Comparison of ENCODE assay signal across 20 cellular contexts in genomic region chr13:105471683-105472082, GRCh38. TPM values are rescaled to one million over a fixed set of nuclear protein-coding genes. Genes with fewer than 3 reads are reported as not detected.
"Had no signal": no experiment of that assay in that cellular context is flagged by ENCODE, and none has a peak within 500 bp of the region (broad histone marks: within the 10 kb centered on the region; RNA-seq: fewer than 3 reads in every experiment).

No MANE protein-coding gene starts in this region.

- H3K9me3 ChIP-seq: gastrocnemius medialis, heart right ventricle, suprapubic skin, upper lobe of left lung had no signal

- H3K4me3 Mint-ChIP-seq: activated CD8-positive, alpha-beta T cell treated with anti-CD3 and anti-CD28 coated beads, Interleukin-2, amount 10 ng/mL, durations not matched to agents 7 days and 5 days; activated naive CD8-positive, alpha-beta T cell; activated T-cell treated with anti-CD3 and anti-CD28 coated beads, Interleukin-2, amount 50 U/mL, for 72 hours; WTC11 had no signal

- H3K9ac ChIP-seq: parathyroid adenoma had no signal

- H3K27me3 ChIP-seq: dorsolateral prefrontal cortex, gastrocnemius medialis, heart right ventricle, suprapubic skin, upper lobe of left lung had no signal

- H3K4me3 ChIP-seq: dorsolateral prefrontal cortex, gastrocnemius medialis, heart right ventricle, lung, skin epidermis, suprapubic skin, upper lobe of left lung had no signal

- H3K36me3 ChIP-seq: gastrocnemius medialis, heart right ventricle, suprapubic skin, upper lobe of left lung had no signal

- H3K27ac Mint-ChIP-seq: activated CD8-positive, alpha-beta T cell treated with anti-CD3 and anti-CD28 coated beads, Interleukin-2, amount 10 ng/mL, durations not matched to agents 7 days and 5 days; activated naive CD8-positive, alpha-beta T cell; activated T-cell treated with anti-CD3 and anti-CD28 coated beads, Interleukin-2, amount 50 U/mL, for 72 hours; WTC11 had no signal

- H2AFZ ChIP-seq: parathyroid adenoma had no signal

- DNase-seq: activated CD4-positive, alpha-beta T cell treated with anti-CD3 and anti-CD28 coated beads for 4 hours; activated CD8-positive, alpha-beta memory T cell treated with anti-CD3 and anti-CD28 coated beads, Interleukin-2, amount 50 U/mL, for 48 hours; activated CD8-positive, alpha-beta T cell treated with anti-CD3 and anti-CD28 coated beads, Interleukin-2, amount 10 ng/mL, durations not matched to agents 7 days and 5 days; activated gamma-delta T cell treated with Interleukin-2 at 50 U/mL for 16 hours; activated T-cell treated with anti-CD3 and anti-CD28 coated beads, Interleukin-2, amount 50 U/mL, for 72 hours; anterior cingulate cortex; cerebellar nuclear complex; dorsolateral prefrontal cortex; gastrocnemius medialis; heart right ventricle; islet precursor cell; stimulated activated naive CD8-positive, alpha-beta T cell treated with anti-CD3 and anti-CD28 coated beads, Interleukin-15, Interleukin-2, amounts not matched to agents 100 U/mL and 50 U/mL, for 24 hours; T-helper 2 cell; upper lobe of left lung had no signal

- H3K36me3 Mint-ChIP-seq: activated naive CD8-positive, alpha-beta T cell had no signal

- H3K9me3 Mint-ChIP-seq: activated T-cell treated with anti-CD3 and anti-CD28 coated beads, Interleukin-2, amount 50 U/mL, for 72 hours had no signal

- ATAC-seq: activated CD8-positive, alpha-beta T cell treated with anti-CD3 and anti-CD28 coated beads, Interleukin-2, amount 10 ng/mL, durations not matched to agents 7 days and 5 days; activated T-cell treated with anti-CD3 and anti-CD28 coated beads, Interleukin-2, amount 50 U/mL, for 72 hours; gastrocnemius medialis; heart right ventricle; stimulated activated naive CD8-positive, alpha-beta T cell treated with anti-CD3 and anti-CD28 coated beads, Interleukin-15, Interleukin-2, amounts not matched to agents 100 U/mL and 50 U/mL, for 24 hours; WTC11 had no signal

- H3K4me1 ChIP-seq: gastrocnemius medialis, heart right ventricle, parathyroid adenoma, suprapubic skin, upper lobe of left lung had no signal

- H3K27ac ChIP-seq: dorsolateral prefrontal cortex, gastrocnemius medialis, heart right ventricle, parathyroid adenoma, skin epidermis, suprapubic skin, upper lobe of left lung had no signal

- H3K79me2 ChIP-seq: parathyroid adenoma had no signal

RNA-seq across cellular contexts. Expression of gene DAOA, which starts 5.8 kb away (rescaled TPM):
- total RNA-seq: activated CD8-positive, alpha-beta T cell treated with anti-CD3 and anti-CD28 coated beads, Interleukin-2, amount 10 ng/mL, durations not matched to agents 7 days and 5 days; activated T-cell treated with anti-CD3 and anti-CD28 coated beads, Interleukin-2, amount 50 U/mL, for 72 hours; dorsolateral prefrontal cortex; gastrocnemius medialis; heart right ventricle; lung; suprapubic skin; upper lobe of left lung; WTC11 had no signal
